16 cellular contexts compared by ENCODE assay signal in the genomic region with DNA sequence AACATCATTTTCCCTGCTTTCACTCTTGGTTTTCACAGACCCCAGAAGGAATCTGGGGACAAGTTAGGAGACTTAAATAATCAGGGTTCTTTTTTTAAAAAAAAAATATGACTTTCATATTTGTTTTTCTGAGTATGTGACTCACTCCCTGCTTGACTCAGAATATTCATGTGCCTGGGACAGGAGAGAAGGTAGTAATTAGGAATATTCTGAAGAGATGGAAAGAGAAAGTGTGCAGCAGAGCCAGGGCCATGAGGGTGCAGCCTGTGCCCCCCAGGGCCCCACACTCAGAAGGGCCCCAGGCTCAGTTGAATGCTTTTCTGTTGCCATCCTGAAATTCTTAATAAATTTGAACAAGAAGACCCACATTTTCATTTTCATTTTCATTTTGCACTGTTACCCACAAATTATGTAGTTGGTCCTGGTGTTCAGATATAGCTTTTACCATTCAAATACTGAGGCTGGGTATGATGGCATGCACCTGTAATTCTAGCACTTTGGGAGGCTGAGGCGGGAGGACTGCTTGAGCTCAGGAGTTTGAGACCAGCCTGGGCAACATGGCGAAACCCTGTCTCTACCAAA. TPM values are rescaled to one million over a fixed set of nuclear protein-coding genes. Genes with fewer than 3 reads are reported as not detected.
DNase-seq lines count a peak whose midpoint lies in the region; ATAC-seq lines count a peak whose summit lies in the region.
"Had no signal": no experiment of that assay in that cellular context is flagged by ENCODE, and none has a peak within 500 bp of the region (broad histone marks: within the 10 kb centered on the region; RNA-seq: fewer than 3 reads in every experiment).

No MANE protein-coding gene starts in this region.

- peak overlapping the region; percentile 50 for H3K27ac Mint-ChIP-seq in activated naive CD4-positive, alpha-beta T cell treated with anti-CD3 and anti-CD28 coated beads for 36 hours

- peaks cover 2% of the 10 kb centered on the region for H3K27me3 Mint-ChIP-seq in activated naive CD4-positive, alpha-beta T cell treated with anti-CD3 and anti-CD28 coated beads for 36 hours (ENCODE audit: low read depth)

- intact Hi-C loops in activated naive CD4-positive, alpha-beta T cell treated with anti-CD3 and anti-CD28 coated beads for 36 hours (cut with micrococcal nuclease), result loop anchor here (1.0 to 10.0 kb wide), 6 partner anchors 12 to 1260 kb away; partner anchors contain the start of genes DNAJA2 and LONP2

- DNase-seq in activated CD4-positive, alpha-beta T cell treated with anti-CD3 and anti-CD28 coated beads for 48 hours, result peak; percentile 24
- DNase-seq in activated CD4-positive, alpha-beta T cell treated with anti-CD3 and anti-CD28 coated beads for 4 hours, result no peak
- DNase-seq in activated naive CD4-positive, alpha-beta T cell treated with anti-CD3 and anti-CD28 coated beads for 36 hours, result peak; percentile 9
- DNase-seq in iris pigment epithelial cell (ENCODE audit: low read depth) (peak; percentile 26), DMS79 (lab: John Stamatoyannopoulos, UW) (no peak), SKM-1 treated with dmso at 0.1 percent for 144 hours (lab: John Stamatoyannopoulos, UW; ENCODE audit: unreplicated experiment) (no peak), iPS-NIHi11 (ENCODE audit: low spot score) (no peak)
- DNase-seq: esophagus squamous epithelium, naive B cell, NCI-H510A treated with DMSO at 0.1 percent for 48 hours, psoas muscle had no signal

- H3K36me3 Mint-ChIP-seq in activated naive CD4-positive, alpha-beta T cell treated with anti-CD3 and anti-CD28 coated beads for 36 hours (ENCODE audit: low read depth), result no peaks in the 10 kb centered on the region

- H3K4me3 Mint-ChIP-seq in activated naive CD4-positive, alpha-beta T cell treated with anti-CD3 and anti-CD28 coated beads for 36 hours, result no peak overlapping the region
- H3K4me3 Mint-ChIP-seq: naive B cell had no signal

- H3K9me3 Mint-ChIP-seq in activated naive CD4-positive, alpha-beta T cell treated with anti-CD3 and anti-CD28 coated beads for 36 hours, result no peaks in the 10 kb centered on the region
- H3K9me3 Mint-ChIP-seq: naive B cell had no signal

- peaks cover 21% of the 10 kb centered on the region for H3K4me1 Mint-ChIP-seq in activated naive CD4-positive, alpha-beta T cell treated with anti-CD3 and anti-CD28 coated beads for 36 hours (ENCODE audit: low read depth)
- H3K4me1 Mint-ChIP-seq: naive B cell had no signal

- peak; percentile 19 for ATAC-seq in HG03442 (IDR thresholded peaks at IDR 0.05; ENCODE audit: unreplicated experiment)
- ATAC-seq: psoas muscle had no signal

- CTCF ChIA-PET in activated naive CD4-positive, alpha-beta T cell treated with anti-CD3 and anti-CD28 coated beads for 36 hours (lab: Charles Lee), result interaction anchor here (1.1 to 1.5 kb wide), 4 partner anchors 75 to 398 kb away, joined by 3 to 5 read pairs (median 3); no protein-coding TSS in a partner anchor

RNA-seq across cellular contexts. Expression of gene LONP2, which starts 11.6 kb away (rescaled TPM):
- total RNA-seq in activated naive CD4-positive, alpha-beta T cell treated with anti-CD3 and anti-CD28 coated beads for 36 hours, result 10 to 100 TPM; 49.9 to 53.9 TPM

RNA-seq across cellular contexts. Expression of gene ABCC11, which starts 14.8 kb away (rescaled TPM):
- total RNA-seq in activated naive CD4-positive, alpha-beta T cell treated with anti-CD3 and anti-CD28 coated beads for 36 hours, result under 1 TPM; 0.15 to 0.24 TPM
- total RNA-seq: A673, dermis blood vessel endothelial cell, M059J, thoracic aorta had no signal

Comparison
In these comparisons a context has a peak if more than half of its experiments do, and no peak if none do; other contexts are left out.
1. DNase-seq: peak in activated CD4-positive, alpha-beta T cell treated with anti-CD3 and anti-CD28 coated beads for 48 hours (single experiment), activated naive CD4-positive, alpha-beta T cell treated with anti-CD3 and anti-CD28 coated beads for 36 hours (single experiment) and iris pigment epithelial cell (single experiment); none in activated CD4-positive, alpha-beta T cell treated with anti-CD3 and anti-CD28 coated beads for 4 hours (0 of 2), DMS79 (single experiment), SKM-1 treated with dmso at 0.1 percent for 144 hours (single experiment) and iPS-NIHi11 (single experiment).